32 cellular contexts compared by ENCODE assay signal in genomic region chr4:15592799-15593198, GRCh38.
"Had no signal": no experiment of that assay in that cellular context is flagged by ENCODE, and none has a peak within 500 bp of the region (broad histone marks: within the 10 kb centered on the region; RNA-seq: fewer than 3 reads in every experiment).

No MANE protein-coding gene starts in this region.

- H3K27ac ChIP-seq: ascending aorta, cardiac muscle cell, VCaP had no signal

- H3K9me3 ChIP-seq: ascending aorta had no signal

- H3K4me3 ChIP-seq: ascending aorta, cardiac muscle cell had no signal

- ATAC-seq: activated CD8-positive, alpha-beta T cell treated with anti-CD3 and anti-CD28 coated beads for 36 hours; activated naive CD8-positive, alpha-beta T cell treated with anti-CD3 and anti-CD28 coated beads, Interleukin-2, amount 50 U/mL, for 24 hours; activated T-cell treated with anti-CD3 and anti-CD28 coated beads, Interleukin-2, amount 50 U/mL, for 4 hours; activated T-cell treated with anti-CD3 and anti-CD28 coated beads, Interleukin-2, amount 50 U/mL, for 72 hours; activated T-helper 17 cell treated with anti-CD3 and anti-CD28 coated beads, Interleukin-2, amount 50 U/mL, for 72 hours; T-cell had no signal

- H3K27me3 ChIP-seq: ascending aorta, cardiac muscle cell had no signal

- DNase-seq: activated B cell treated with CpG ODN at 0.5 μM for 24 hours; activated CD4-positive, alpha-beta memory T cell treated with anti-CD3 and anti-CD28 coated beads for 36 hours; activated CD4-positive, alpha-beta T cell treated with anti-CD3 and anti-CD28 coated beads for 4 hours; activated CD4-positive, alpha-beta T cell treated with anti-CD3 and anti-CD28 coated beads, Interleukin-2, amount 10 ng/mL, durations not matched to agents 24 days and 14 days; activated CD4-positive, alpha-beta T cell treated with anti-CD3 and anti-CD28 coated beads, Interleukin-2, amount 50 U/mL, for 1 hour; activated CD4-positive, alpha-beta T cell treated with anti-CD3 and anti-CD28 coated beads, Interleukin-2, amount 50 U/mL, for 4 hours; activated CD4-positive, CD25-positive, alpha-beta regulatory T cell treated with anti-CD3 and anti-CD28 coated beads, Interleukin-2, amount 50 U/mL, for 72 hours; activated CD8-positive, alpha-beta memory T cell treated with anti-CD3 and anti-CD28 coated beads, Interleukin-2, amount 50 U/mL, for 4 hours; activated CD8-positive, alpha-beta T cell treated with anti-CD3 and anti-CD28 coated beads for 36 hours; activated effector memory CD4-positive, alpha-beta T cell treated with anti-CD3 and anti-CD28 coated beads, Interleukin-2, amount 50 U/mL, for 16 hours; activated gamma-delta T cell treated with Interleukin-2 at 50 U/mL for 16 hours; activated naive CD4-positive, alpha-beta T cell; activated naive CD4-positive, alpha-beta T cell treated with anti-CD3 and anti-CD28 coated beads for 36 hours; activated naive CD8-positive, alpha-beta T cell treated with anti-CD3 and anti-CD28 coated beads, Interleukin-2, amount 10 ng/mL, durations not matched to agents 7 days and 5 days; activated naive CD8-positive, alpha-beta T cell treated with anti-CD3 and anti-CD28 coated beads, Interleukin-2, amount 50 U/mL, for 24 hours; activated T-cell treated with anti-CD3 and anti-CD28 coated beads for 4 hours; activated T-cell treated with anti-CD3 and anti-CD28 coated beads, Interleukin-2, amount 50 U/mL, for 1 hour; activated T-cell treated with anti-CD3 and anti-CD28 coated beads, Interleukin-2, amount 50 U/mL, for 4 hours; activated T-cell treated with anti-CD3 and anti-CD28 coated beads, Interleukin-2, amount 50 U/mL, for 72 hours; amygdala; anterior cingulate cortex; caudate nucleus; cerebellar nuclear complex; T-cell; T-helper 2 cell; T-helper 9 cell had no signal

- FAIRE-seq: bronchial epithelial cell, TTC549 had no signal
